In the genomic region with DNA sequence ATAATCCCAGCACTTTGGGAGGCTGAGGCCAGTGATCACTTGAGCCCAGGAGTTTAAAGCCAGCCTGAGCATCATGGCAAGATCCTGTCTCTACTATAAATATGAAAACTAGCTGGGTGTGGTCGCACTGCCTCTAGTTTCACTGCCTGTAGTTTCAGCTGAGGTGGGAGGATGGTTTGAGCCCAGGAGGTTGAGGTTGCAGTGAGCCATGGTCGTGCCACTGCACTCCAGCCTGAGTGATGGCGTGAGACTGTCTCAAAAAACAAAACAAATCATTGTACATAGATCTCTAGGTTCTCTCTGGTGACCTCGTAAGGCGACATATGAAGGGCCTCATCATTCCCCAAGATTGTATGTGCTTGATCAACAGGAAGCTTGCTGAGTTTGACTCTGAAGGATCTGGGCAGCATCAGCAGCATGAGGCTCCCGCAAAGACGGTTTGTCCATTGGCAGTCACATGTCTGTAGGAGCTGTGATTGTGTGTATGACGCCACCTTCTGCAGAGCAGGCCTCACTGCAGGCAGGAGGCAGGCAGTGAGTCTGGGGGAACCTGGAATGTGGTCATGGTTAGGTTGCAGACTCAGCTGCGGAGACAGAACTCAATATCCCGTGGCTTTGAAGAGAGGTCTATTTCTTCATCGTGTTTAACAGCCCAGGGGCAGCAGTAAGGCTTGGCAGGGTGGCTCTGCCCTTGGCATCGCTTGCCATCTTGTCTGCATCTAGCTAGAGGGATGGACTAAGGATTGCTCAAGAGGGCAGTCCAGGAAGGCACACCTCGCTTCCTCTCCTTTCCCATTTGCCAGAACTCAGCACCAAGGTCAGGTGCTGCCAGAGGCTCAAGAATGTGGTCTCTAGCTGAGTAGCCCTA, we compare ENCODE assay signal across 8 cellular contexts. TPM values are rescaled to one million over a fixed set of nuclear protein-coding genes. Genes with fewer than 3 reads are reported as not detected.
DNase-seq lines count a peak whose midpoint lies in the region; ATAC-seq and TF ChIP-seq lines count a peak whose summit lies in the region.

No MANE protein-coding gene starts in this region.

- H3K36me3 ChIP-seq in tibial artery, result peaks cover 33 to 47% (median 39%) of the 10 kb centered on the region in 3 donors

- TF ChIP-seq CTCF in tibial artery (IDR thresholded peaks at IDR 0.05), result peak; percentile 42 to 44

- H3K9me3 Mint-ChIP-seq in activated naive CD4-positive, alpha-beta T cell treated with anti-CD3 and anti-CD28 coated beads, Interleukin-2, amount 50 U/mL, for 72 hours, result no peaks in the 10 kb centered on the region

- peaks cover 0 to 11% (median 4%) of the 10 kb centered on the region in 4 donors for H3K4me1 ChIP-seq in tibial artery

- peaks cover 0 to 19% of the 10 kb centered on the region in 2 donors for H3K36me3 Mint-ChIP-seq in activated naive CD4-positive, alpha-beta T cell treated with anti-CD3 and anti-CD28 coated beads, Interleukin-2, amount 50 U/mL, for 72 hours

- intact Hi-C loops in tibial artery (cut with DNase I; ENCODE audit: low total_unique reads), result no loop called here

- no peak overlapping the region for H3K4me3 ChIP-seq in tibial artery

- H3K27ac ChIP-seq in tibial artery, result peak overlapping the region in 1 of 2 donors; percentile 16

- H3K9me3 ChIP-seq in tibial artery, result no peaks in the 10 kb centered on the region

- H3K27ac Mint-ChIP-seq in activated naive CD4-positive, alpha-beta T cell treated with anti-CD3 and anti-CD28 coated beads, Interleukin-2, amount 50 U/mL, for 72 hours, result peak overlapping the region in 1 of 2 donors; percentile 55

- H3K27me3 ChIP-seq in tibial artery, result no peaks in the 10 kb centered on the region

- no peak for DNase-seq in activated naive CD4-positive, alpha-beta T cell treated with anti-CD3 and anti-CD28 coated beads, Interleukin-2, amount 50 U/mL, for 72 hours (ENCODE audit: low spot score in 2 of 2)
- DNase-seq in activated naive CD4-positive, alpha-beta T cell treated with Interleukin-2 at 50 U/mL for 16 hours, result no peak
- DNase-seq in NCI-H1930 (lab: John Stamatoyannopoulos, UW), result peak; percentile 28 to 48
- DNase-seq in amygdala (lab: John Stamatoyannopoulos, UW), result peak in 32 of 56 donors; percentile 3 to 52 (median 17)
- DNase-seq in iris pigment epithelial cell (ENCODE audit: low read depth), result peak; percentile 89
- peak; percentile 31 to 72 for DNase-seq in tibial artery
- DNase-seq in amniotic stem cell (lab: John Stamatoyannopoulos, UW), result no peak
- no peak for DNase-seq in NCI-H1048 (lab: John Stamatoyannopoulos, UW)

- peak; percentile 54 to 70 for ATAC-seq in activated naive CD4-positive, alpha-beta T cell treated with anti-CD3 and anti-CD28 coated beads, Interleukin-2, amount 50 U/mL, for 72 hours

RNA-seq across cellular contexts. Expression of a gene that starts 13.9 kb away (rescaled TPM):
- 100 to 1,000 TPM; 208 to 242 TPM for total RNA-seq in activated naive CD4-positive, alpha-beta T cell treated with anti-CD3 and anti-CD28 coated beads, Interleukin-2, amount 50 U/mL, for 72 hours

Comparison
In these comparisons a context has a peak if more than half of its experiments do, and no peak if none do; other contexts are left out.
1. DNase-seq: peak in NCI-H1930 (2 of 2), amygdala (32 of 56), iris pigment epithelial cell (single experiment) and tibial artery (2 of 2); none in activated naive CD4-positive, alpha-beta T cell treated with anti-CD3 and anti-CD28 coated beads, Interleukin-2, amount 50 U/mL, for 72 hours (0 of 2), activated naive CD4-positive, alpha-beta T cell treated with Interleukin-2 at 50 U/mL for 16 hours (single experiment), amniotic stem cell (single experiment) and NCI-H1048 (single experiment).